ENCODE assay signal across 29 cellular contexts in the genomic region with DNA sequence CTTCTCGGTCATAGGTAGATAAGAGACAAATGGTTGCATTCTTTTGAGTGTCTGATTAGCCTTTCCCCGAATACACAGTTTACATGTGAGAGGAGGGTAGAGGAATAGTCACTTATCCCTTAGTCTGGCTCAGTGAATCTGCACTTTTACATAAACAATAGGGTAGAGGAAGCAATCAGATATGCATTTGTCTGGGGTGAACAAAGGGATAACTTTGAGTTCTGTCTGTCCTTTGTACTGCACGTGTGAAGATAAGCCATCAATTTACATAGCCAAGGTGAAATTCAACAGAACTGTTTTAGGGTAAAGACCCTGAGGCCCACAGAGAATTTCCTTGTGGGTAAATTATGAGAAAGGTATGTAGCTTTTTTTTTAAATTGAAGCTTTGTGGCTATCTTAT. TPM values are rescaled to one million over a fixed set of nuclear protein-coding genes. Genes with fewer than 3 reads are reported as not detected.
"Had no signal": no experiment of that assay in that cellular context is flagged by ENCODE, and none has a peak within 500 bp of the region (broad histone marks: within the 10 kb centered on the region; RNA-seq: fewer than 3 reads in every experiment).

No MANE protein-coding gene starts in this region.

- H3K4me3 ChIP-seq: ascending aorta, cardiac muscle cell, SJSA1 had no signal

- H3K27me3 ChIP-seq: ascending aorta, cardiac muscle cell, SJSA1 had no signal

- H3K36me3 Mint-ChIP-seq: activated CD8-positive, alpha-beta memory T cell treated with anti-CD3 and anti-CD28 coated beads, Interleukin-2, amount 10 ng/mL, durations not matched to agents 7 days and 5 days; activated naive CD4-positive, alpha-beta T cell treated with anti-CD3 and anti-CD28 coated beads, Interleukin-2, amount 50 U/mL, for 24 hours had no signal

- H3K4me3 Mint-ChIP-seq: activated B cell treated with CpG ODN at 0.5 μM for 24 hours; activated CD4-positive, alpha-beta T cell treated with anti-CD3 and anti-CD28 coated beads, Interleukin-2, amount 10 ng/mL, durations not matched to agents 24 days and 14 days; activated CD8-positive, alpha-beta memory T cell treated with anti-CD3 and anti-CD28 coated beads, Interleukin-2, amount 10 ng/mL, durations not matched to agents 7 days and 5 days; activated naive CD4-positive, alpha-beta T cell treated with anti-CD3 and anti-CD28 coated beads, Interleukin-2, amount 50 U/mL, for 24 hours; activated T-cell treated with anti-CD3 and anti-CD28 coated beads, Interleukin-2, amount 50 U/mL, for 24 hours; activated T-helper 1 cell treated with anti-CD3 and anti-CD28 coated beads, Interleukin-12 subunit alpha, Interleukin-12 subunit beta, Interleukin-2, Interleukin-4 antibody, amounts not matched to agents 30 ng/mL and 10 ng/mL and 1 ng/mL, durations not matched to agents 14 hours and 24 hours and 36 hours; brain; T-helper 17 cell had no signal

- H3K27ac Mint-ChIP-seq: activated B cell treated with CpG ODN at 0.5 μM for 24 hours; activated CD4-positive, alpha-beta T cell treated with anti-CD3 and anti-CD28 coated beads, Interleukin-2, amount 10 ng/mL, durations not matched to agents 24 days and 14 days; activated CD8-positive, alpha-beta memory T cell treated with anti-CD3 and anti-CD28 coated beads, Interleukin-2, amount 10 ng/mL, durations not matched to agents 7 days and 5 days; activated naive CD4-positive, alpha-beta T cell treated with anti-CD3 and anti-CD28 coated beads, Interleukin-2, amount 50 U/mL, for 24 hours; activated T-cell treated with anti-CD3 and anti-CD28 coated beads, Interleukin-2, amount 50 U/mL, for 24 hours; activated T-helper 1 cell treated with anti-CD3 and anti-CD28 coated beads, Interleukin-12 subunit alpha, Interleukin-12 subunit beta, Interleukin-2, Interleukin-4 antibody, amounts not matched to agents 30 ng/mL and 10 ng/mL and 1 ng/mL, durations not matched to agents 14 hours and 24 hours and 36 hours; T-helper 17 cell had no signal

- H3K4me1 ChIP-seq: ascending aorta had no signal

- DNase-seq: activated B cell treated with CpG ODN at 0.5 μM for 24 hours; activated CD4-positive, alpha-beta T cell treated with anti-CD3 and anti-CD28 coated beads for 1 hour; activated CD4-positive, alpha-beta T cell treated with anti-CD3 and anti-CD28 coated beads, Interleukin-2, amount 10 ng/mL, durations not matched to agents 24 days and 14 days; activated CD4-positive, alpha-beta T cell treated with anti-CD3 and anti-CD28 coated beads, Interleukin-2, amount 50 U/mL, for 48 hours; activated CD8-positive, alpha-beta memory T cell treated with anti-CD3 and anti-CD28 coated beads, Interleukin-2, amount 10 ng/mL, durations not matched to agents 7 days and 5 days; activated effector memory CD4-positive, alpha-beta T cell treated with Interleukin-2 at 50 U/mL for 16 hours; activated naive CD4-positive, alpha-beta T cell; activated T-cell treated with anti-CD3 and anti-CD28 coated beads, Interleukin-2, amount 50 U/mL, for 24 hours; amniotic stem cell; IMR-90; KG1; MV-4-11; NCI-H1092 treated with DMSO at 0.1 percent for 48 hours; NCI-H1436; NCI-H187; NCI-H2081; NCI-H510A treated with DMSO at 0.1 percent for 48 hours; NCI-H69; NK-92 treated with Interleukin-12 subunit alpha and Interleukin-12 subunit beta, amount 100 ng/mL, for 24 hours; SHP77; T-helper 17 cell; T-helper 9 cell had no signal

- H3K9me3 ChIP-seq: ascending aorta, SJSA1 had no signal

- H3K27ac ChIP-seq: ascending aorta, SJSA1 had no signal

- H3K27me3 Mint-ChIP-seq: activated naive CD4-positive, alpha-beta T cell treated with anti-CD3 and anti-CD28 coated beads, Interleukin-2, amount 50 U/mL, for 24 hours had no signal

- ATAC-seq: activated CD8-positive, alpha-beta memory T cell treated with anti-CD3 and anti-CD28 coated beads, Interleukin-2, amount 10 ng/mL, durations not matched to agents 7 days and 5 days; SK-N-SH treated with all-trans-retinoic acid at 6 μM for 48 hours; T-helper 17 cell had no signal

- H3K4me1 Mint-ChIP-seq: activated CD4-positive, alpha-beta T cell treated with anti-CD3 and anti-CD28 coated beads, Interleukin-2, amount 10 ng/mL, durations not matched to agents 24 days and 14 days; brain had no signal

- H3K9me3 Mint-ChIP-seq: activated B cell treated with CpG ODN at 0.5 μM for 24 hours; activated CD4-positive, alpha-beta T cell treated with anti-CD3 and anti-CD28 coated beads, Interleukin-2, amount 10 ng/mL, durations not matched to agents 24 days and 14 days; activated naive CD4-positive, alpha-beta T cell treated with anti-CD3 and anti-CD28 coated beads, Interleukin-2, amount 50 U/mL, for 24 hours; activated T-cell treated with anti-CD3 and anti-CD28 coated beads, Interleukin-2, amount 50 U/mL, for 24 hours; activated T-helper 1 cell treated with anti-CD3 and anti-CD28 coated beads, Interleukin-12 subunit alpha, Interleukin-12 subunit beta, Interleukin-2, Interleukin-4 antibody, amounts not matched to agents 30 ng/mL and 10 ng/mL and 1 ng/mL, durations not matched to agents 14 hours and 24 hours and 36 hours had no signal

- H3K36me3 ChIP-seq: ascending aorta, cardiac muscle cell, SJSA1 had no signal

RNA-seq across cellular contexts. Expression of gene IGFBPL1, which starts 10.1 kb away (rescaled TPM):
- total RNA-seq: activated B cell treated with CpG ODN at 0.5 μM for 24 hours; activated CD4-positive, alpha-beta T cell treated with anti-CD3 and anti-CD28 coated beads, Interleukin-2, amount 10 ng/mL, durations not matched to agents 24 days and 14 days; activated CD8-positive, alpha-beta memory T cell treated with anti-CD3 and anti-CD28 coated beads, Interleukin-2, amount 10 ng/mL, durations not matched to agents 7 days and 5 days; activated T-helper 1 cell treated with anti-CD3 and anti-CD28 coated beads, Interleukin-12 subunit alpha, Interleukin-12 subunit beta, Interleukin-2, Interleukin-4 antibody, amounts not matched to agents 30 ng/mL and 10 ng/mL and 1 ng/mL, durations not matched to agents 14 hours and 24 hours and 36 hours; IMR-90; T-helper 17 cell had no signal
- polyA plus RNA-seq: IMR-90 had no signal
